In the genomic region with DNA sequence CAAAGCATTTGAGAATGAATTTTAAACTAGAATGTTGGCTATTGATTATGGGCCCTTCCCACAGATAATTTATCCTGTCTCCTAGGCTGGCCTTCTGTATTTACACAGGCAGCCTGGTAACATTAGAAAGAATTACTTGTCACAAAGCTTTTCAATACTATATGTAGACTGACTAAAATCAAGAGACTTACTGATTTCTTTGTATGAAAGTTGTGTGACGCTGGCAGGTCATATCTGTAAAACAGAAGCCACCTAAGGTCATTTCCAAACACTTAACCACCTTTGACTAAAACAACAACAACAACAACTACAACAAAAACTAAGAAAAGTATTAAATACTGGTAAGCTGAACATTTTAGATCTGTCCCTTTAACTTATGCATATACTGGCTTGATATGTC, we compare ENCODE assay signal across 5 cellular contexts.
"Had no signal": no experiment of that assay in that cellular context is flagged by ENCODE, and none has a peak within 500 bp of the region (broad histone marks: within the 10 kb centered on the region; RNA-seq: fewer than 3 reads in every experiment).

No MANE protein-coding gene starts in this region.

- H3K4me3 ChIP-seq: GM23248 had no signal

- H3K27ac ChIP-seq: GM23248 had no signal

- H3K9me3 Mint-ChIP-seq: H9 had no signal

- DNase-seq: GM23248, GOT3, H9, HCEC 1CT, IMR-90 had no signal

- H3K9ac ChIP-seq: GM23248 had no signal

- H3K4me3 Mint-ChIP-seq: H9 had no signal
